Comparison of ENCODE assay signal across 21 cellular contexts in genomic region chr7:138383166-138383565, GRCh38.
"Had no signal": no experiment of that assay in that cellular context is flagged by ENCODE, and none has a peak within 500 bp of the region (broad histone marks: within the 10 kb centered on the region; RNA-seq: fewer than 3 reads in every experiment).

No MANE protein-coding gene starts in this region.

- H3K9me3 ChIP-seq: SK-N-SH had no signal

- DNase-seq: Karpas-422, KG1, MV-4-11, NCI-H1048, NCI-H1105, NCI-H1417, NCI-H1436 treated with DMSO at 0.1 percent for 48 hours, NCI-H1694, NCI-H187 treated with DMSO at 0.1 percent for 48 hours, NCI-H2029 treated with DMSO at 0.1 percent for 48 hours, NCI-H2171 treated with DMSO at 0.1 percent for 48 hours, NCI-H345, NCI-H510A, NCI-H524 treated with DMSO at 0.1 percent for 48 hours, NCI-H69, NCI-H774, PC-3, SHP77, SK-N-SH had no signal

- H3K27ac ChIP-seq: RWPE1 had no signal

- H3K4me2 ChIP-seq: SK-N-SH had no signal

- H3K9ac ChIP-seq: SK-N-SH had no signal

- ATAC-seq: Panc1, PC-3 had no signal
